Comparison of ENCODE assay signal across 18 cellular contexts in the genomic region with DNA sequence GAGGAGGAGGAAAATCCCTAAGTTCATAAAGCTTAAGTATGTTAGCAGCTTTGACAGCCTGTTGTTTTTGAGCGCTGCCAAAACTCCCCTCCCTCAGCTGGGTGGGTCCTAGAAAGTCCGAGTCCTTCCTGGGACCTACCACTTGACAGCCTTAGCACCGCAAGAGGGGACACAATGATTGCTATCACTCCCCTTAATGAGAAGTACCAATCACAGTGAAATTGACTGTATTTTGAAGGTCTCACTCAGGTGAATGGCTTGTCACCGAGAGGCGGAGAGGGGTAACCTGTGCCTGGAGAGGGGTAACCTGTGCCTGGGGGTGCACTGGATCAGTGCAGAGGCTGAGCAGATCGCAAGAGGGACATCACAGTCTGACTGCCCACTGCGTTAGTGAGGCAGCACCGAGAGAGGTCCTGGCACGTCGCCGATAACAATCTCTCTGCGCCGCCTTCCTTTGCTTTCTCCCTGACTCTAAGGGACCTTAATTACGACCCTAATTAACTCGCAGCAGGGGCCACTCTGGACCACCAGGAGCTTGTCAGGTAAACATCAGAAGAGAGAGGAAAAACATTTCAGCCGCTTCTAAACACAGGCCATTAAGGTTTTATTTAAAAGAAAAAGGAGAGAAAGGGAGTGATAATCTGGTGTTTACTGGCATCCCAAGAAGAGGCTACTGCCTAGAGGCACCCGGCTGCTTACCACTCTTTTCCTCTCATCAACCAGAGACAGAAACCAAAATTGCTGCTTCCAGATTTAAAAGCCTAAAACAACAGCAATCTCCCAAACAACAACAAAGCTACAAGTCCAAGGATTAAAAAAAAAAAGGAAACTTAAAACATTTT. TPM values are rescaled to one million over a fixed set of nuclear protein-coding genes. Genes with fewer than 3 reads are reported as not detected.
A peak's percentile ranks its signal among the peaks of the same experiment; 100 is the strongest.
DNase-seq lines count a peak whose midpoint lies in the region; ATAC-seq and TF ChIP-seq lines count a peak whose summit lies in the region.
"Had no signal": no experiment of that assay in that cellular context is flagged by ENCODE, and none has a peak within 500 bp of the region (broad histone marks: within the 10 kb centered on the region; RNA-seq: fewer than 3 reads in every experiment).

No MANE protein-coding gene starts in this region.

- in situ Hi-C loops in mammary epithelial cell (cut with MboI; ENCODE audit: low sequenced_read_pairs in 2 of 2) = no loop called here

- H3K9me3 ChIP-seq in mammary epithelial cell (replicated peaks; ENCODE audit: insufficient read depth, low read length) (no peaks in the 10 kb centered on the region), breast epithelium (peaks cover 0 to 6% of the 10 kb centered on the region in 2 donors), RWPE2 (ENCODE audit: severe bottlenecking) (no peaks in the 10 kb centered on the region), spleen (peaks cover 0 to 13% (median 0%) of the 10 kb centered on the region in 8 donors)
- no peaks in the 10 kb centered on the region for H3K9me3 ChIP-seq in CD8-positive, alpha-beta T cell (ENCODE audit: low read length)
- H3K9me3 ChIP-seq: HAP-1 had no signal

- no peak for TF ChIP-seq CTCF in mammary epithelial cell (conservative IDR thresholded peaks at IDR 0.05 in 1 of 2, IDR thresholded peaks at IDR 0.05 in 1 of 2; ENCODE audit: extremely low read depth in 1 of 2, insufficient read depth in 1 of 2, low read depth in 1 of 2, low read length in 2 of 2)
- no peak for TF ChIP-seq CTCF in breast epithelium (IDR thresholded peaks at IDR 0.05)
- no peak for TF ChIP-seq CTCF in RWPE2 (IDR thresholded peaks at IDR 0.05; ENCODE audit: poor library complexity, severe bottlenecking)
- no peak for TF ChIP-seq CTCF in type B pancreatic cell (conservative IDR thresholded peaks at IDR 0.05)
- TF ChIP-seq CTCF in spleen (IDR thresholded peaks at IDR 0.05 in 8 of 11, conservative IDR thresholded peaks at IDR 0.05 in 3 of 11) = no peak
- TF ChIP-seq CTCF in CD8-positive, alpha-beta T cell (IDR thresholded peaks at IDR 0.05) = no peak

- POLR2A ChIA-PET in CD8-positive, alpha-beta T cell (lab: Charles Lee) = interaction anchor here (0.5 kb wide), 1 partner anchor 80 kb away, joined by 3 read pairs; no protein-coding TSS in a partner anchor

- DNase-seq in mammary epithelial cell (no peak), breast epithelium (ENCODE audit: low spot score in 2 of 2) (no peak), RWPE2 (ENCODE audit: low spot score) (no peak), iPS DF 4.7 (ENCODE audit: extremely low read depth, low spot score) (peak; percentile 7), type B pancreatic cell (ENCODE audit: extremely low spot score, unreplicated experiment) (no peak), spleen (no peak), ecto neural progenitor cell (ENCODE audit: low spot score) (no peak)
- no peak for DNase-seq in CD8-positive, alpha-beta T cell
- DNase-seq: activated CD4-positive, alpha-beta memory T cell treated with anti-CD3 and anti-CD28 coated beads for 36 hours; mesenchymal stem cell; MV-4-11; NCI-H510A treated with DMSO at 0.1 percent for 48 hours; RPMI8226 had no signal

- H3K4me1 Mint-ChIP-seq in type B pancreatic cell (ENCODE audit: unreplicated experiment) = peaks cover 8% of the 10 kb centered on the region
- no peaks in the 10 kb centered on the region for H3K4me1 Mint-ChIP-seq in CD8-positive, alpha-beta T cell (ENCODE audit: low read depth)

- no peak overlapping the region for H3K9ac ChIP-seq in mammary epithelial cell (ENCODE audit: insufficient read depth, low read length)

- peak overlapping the region; percentile 62 for H3K4me3 Mint-ChIP-seq in type B pancreatic cell
- H3K4me3 Mint-ChIP-seq in CD8-positive, alpha-beta T cell = no peak overlapping the region
- H3K4me3 Mint-ChIP-seq: activated CD4-positive, alpha-beta memory T cell treated with anti-CD3 and anti-CD28 coated beads for 36 hours had no signal

- BruUV-seq in mammary epithelial cell (replicated peaks; lab: Mats Ljungman, UMichigan) = no TSS peak

- no peaks in the 10 kb centered on the region for H3K36me3 Mint-ChIP-seq in type B pancreatic cell
- no peaks in the 10 kb centered on the region for H3K36me3 Mint-ChIP-seq in CD8-positive, alpha-beta T cell
- H3K36me3 Mint-ChIP-seq: activated CD4-positive, alpha-beta memory T cell treated with anti-CD3 and anti-CD28 coated beads for 36 hours had no signal

- no peaks in the 10 kb centered on the region for H3K36me3 ChIP-seq in mammary epithelial cell (ENCODE audit: insufficient read depth, low read length)
- no peaks in the 10 kb centered on the region for H3K36me3 ChIP-seq in breast epithelium
- H3K36me3 ChIP-seq in RWPE2 (ENCODE audit: low read depth) = no peaks in the 10 kb centered on the region
- H3K36me3 ChIP-seq in spleen = no peaks in the 10 kb centered on the region
- H3K36me3 ChIP-seq in CD8-positive, alpha-beta T cell (ENCODE audit: insufficient read depth, low read length) = no peaks in the 10 kb centered on the region
- H3K36me3 ChIP-seq: cardiac muscle cell, HAP-1, tibial nerve had no signal

- H3K27ac Mint-ChIP-seq in type B pancreatic cell = no peak overlapping the region
- H3K27ac Mint-ChIP-seq in CD8-positive, alpha-beta T cell = no peak overlapping the region
- H3K27ac Mint-ChIP-seq: activated CD4-positive, alpha-beta memory T cell treated with anti-CD3 and anti-CD28 coated beads for 36 hours had no signal

- dilution Hi-C loops in mammary epithelial cell (cut with HindIII; ENCODE audit: low sequenced_read_pairs) = no loop called here

- H3K27me3 ChIP-seq in mammary epithelial cell (ENCODE audit: insufficient read depth, low read length) (no peaks in the 10 kb centered on the region), breast epithelium (no peaks in the 10 kb centered on the region), RWPE2 (ENCODE audit: insufficient read depth, poor library complexity, severe bottlenecking) (no peaks in the 10 kb centered on the region), spleen (replicated peaks in 1 of 7) (peaks cover 0 to 10% (median 0%) of the 10 kb centered on the region in 7 donors)
- H3K27me3 ChIP-seq in CD8-positive, alpha-beta T cell (ENCODE audit: insufficient read depth, low read length) = no peaks in the 10 kb centered on the region
- H3K27me3 ChIP-seq: cardiac muscle cell, tibial nerve had no signal

- H4K20me1 ChIP-seq in mammary epithelial cell (ENCODE audit: insufficient read depth, low read length) = no peaks in the 10 kb centered on the region

- H3K27ac ChIP-seq in mammary epithelial cell (ENCODE audit: insufficient read depth, low read depth, low read length) (no peak overlapping the region), breast epithelium (no peak overlapping the region), RWPE2 (ENCODE audit: poor library complexity, severe bottlenecking) (no peak overlapping the region), spleen (no peak overlapping the region)
- no peak overlapping the region for H3K27ac ChIP-seq in CD8-positive, alpha-beta T cell (ENCODE audit: low read depth, low read length)
- H3K27ac ChIP-seq: cardiac muscle cell, tibial nerve had no signal

- H3K27me3 Mint-ChIP-seq in type B pancreatic cell = peaks cover 42% of the 10 kb centered on the region
- H3K27me3 Mint-ChIP-seq in CD8-positive, alpha-beta T cell (ENCODE audit: low read depth) = peaks cover 10% of the 10 kb centered on the region

- WGBS in mammary epithelial cell (ENCODE audit: low coverage, missing lambda C conversion rate) = 33% methylated on average over 17 of the region's 17 CpGs
- 9 to 14% (median 10%) methylated on average over 17 of the region's 17 CpGs for WGBS in spleen, 5 donors

- CTCF ChIA-PET in mammary epithelial cell (lab: Charles Lee; ENCODE audit: low non-redundant PET) = no interaction called here
- CTCF ChIA-PET in CD8-positive, alpha-beta T cell (lab: Charles Lee) = no interaction called here

- no peak for TF ChIP-seq POLR2A in breast epithelium (IDR thresholded peaks at IDR 0.05)
- no peak for TF ChIP-seq POLR2A in spleen (IDR thresholded peaks at IDR 0.05)

- H3K4me2 ChIP-seq in mammary epithelial cell (ENCODE audit: insufficient read depth, low read depth, low read length) = peak overlapping the region; percentile 52

- H3K4me3 ChIP-seq in mammary epithelial cell (replicated peaks in 1 of 3; ENCODE audit: insufficient read depth in 1 of 3, low read depth in 2 of 3, low read length in 3 of 3) (no peak overlapping the region), breast epithelium (no peak overlapping the region), RWPE2 (ENCODE audit: severe bottlenecking) (no peak overlapping the region), spleen (no peak overlapping the region)
- H3K4me3 ChIP-seq in CD8-positive, alpha-beta T cell (ENCODE audit: low read depth, low read length) = no peak overlapping the region
- H3K4me3 ChIP-seq: cardiac muscle cell, HAP-1, tibial nerve had no signal

- intact Hi-C loops in mammary epithelial cell (cut with micrococcal nuclease) (no loop called here), breast epithelium (cut with DNase I; ENCODE audit: low total_unique reads) (no loop called here), spleen (cut with DNase I; ENCODE audit: low total_unique reads) (no loop called here)
- intact Hi-C loops in CD8-positive, alpha-beta T cell (cut with DNase I, micrococcal nuclease) = no loop called here

- peak; percentile 31; the same call in 1 of the 3 replicates for ATAC-seq in RWPE2 (ENCODE audit: low read depth)
- ATAC-seq in CD8-positive, alpha-beta T cell = no peak

- peak overlapping the region; percentile 74 for H2AFZ ChIP-seq in mammary epithelial cell (ENCODE audit: low read depth, low read length)

- H3K4me1 ChIP-seq in mammary epithelial cell (ENCODE audit: insufficient read depth, low read length) (no peaks in the 10 kb centered on the region), breast epithelium (no peaks in the 10 kb centered on the region), RWPE2 (ENCODE audit: insufficient read depth, poor library complexity, severe bottlenecking) (no peaks in the 10 kb centered on the region), spleen (no peaks in the 10 kb centered on the region)
- H3K4me1 ChIP-seq in CD8-positive, alpha-beta T cell (ENCODE audit: insufficient read depth, low read length) = no peaks in the 10 kb centered on the region
- H3K4me1 ChIP-seq: HAP-1, tibial nerve had no signal

- H3K9me3 Mint-ChIP-seq in type B pancreatic cell = no peaks in the 10 kb centered on the region
- no peaks in the 10 kb centered on the region for H3K9me3 Mint-ChIP-seq in CD8-positive, alpha-beta T cell
- H3K9me3 Mint-ChIP-seq: activated CD4-positive, alpha-beta memory T cell treated with anti-CD3 and anti-CD28 coated beads for 36 hours had no signal

- no peaks in the 10 kb centered on the region for H3K79me2 ChIP-seq in mammary epithelial cell (ENCODE audit: insufficient read depth, low read length)

RNA-seq across cellular contexts. Expression of a gene that starts 25.7 kb away (rescaled TPM):
- 10 to 100 TPM in 1 of 2 donors, 1 to 10 TPM in 1; 9.0 to 20.6 TPM for total RNA-seq in mammary epithelial cell
- polyA plus RNA-seq in mammary epithelial cell = 20.8 TPM
- polyA minus RNA-seq in mammary epithelial cell = 13.4 TPM
- total RNA-seq in breast epithelium = 1 to 10 TPM in 2 of 3 donors, under 1 TPM in 1; 0.96 to 9.1 (median 5.2) TPM
- 13.7 and 18.7 TPM in 2 replicates for total RNA-seq in type B pancreatic cell (ENCODE audit: low replicate concordance)
- 1 to 10 TPM in 5 of 7 donors, under 1 TPM in 2; 0.34 to 2.9 (median 1.3) TPM for total RNA-seq in spleen
- polyA plus RNA-seq in spleen = 1 to 10 TPM in 1 of 3 donors, under 1 TPM in 2; 0.15 to 2.7 (median 0.64) TPM
- total RNA-seq in CD8-positive, alpha-beta T cell = not detected
- total RNA-seq: A673, osteocyte had no signal
